ENCODE assay signal across 8 cellular contexts in the genomic region with DNA sequence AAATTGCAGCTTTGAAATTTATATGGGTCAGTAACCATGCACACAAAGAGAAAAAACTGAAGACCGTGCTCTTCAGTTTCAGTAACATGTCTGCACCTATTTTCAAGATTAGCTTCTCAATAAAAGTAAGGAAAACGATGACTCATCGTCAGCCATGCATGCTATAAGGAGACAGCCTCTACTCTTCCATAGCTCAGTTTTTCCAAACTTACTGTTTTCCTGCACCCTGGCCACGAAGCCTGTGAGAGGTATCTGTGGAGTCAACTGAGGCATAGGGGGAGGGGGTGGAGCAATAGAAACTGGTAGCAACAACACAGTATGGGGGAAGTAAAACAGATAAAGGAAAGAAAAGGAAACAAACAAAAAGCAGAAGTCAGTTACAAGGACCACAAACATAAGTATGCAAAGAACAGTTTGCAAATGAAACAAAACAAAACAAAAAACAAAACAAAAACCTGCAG. TPM values are rescaled to one million over a fixed set of nuclear protein-coding genes. Genes with fewer than 3 reads are reported as not detected.
A peak's percentile ranks its signal among the peaks of the same experiment; 100 is the strongest.
DNase-seq lines count a peak whose midpoint lies in the region; ATAC-seq, FAIRE-seq and TF ChIP-seq lines count a peak whose summit lies in the region.

No MANE protein-coding gene starts in this region.

- H3K56ac ChIP-seq in IMR-90 (ENCODE audit: extremely low read depth, insufficient read depth, low read length), result no peak overlapping the region

- H3K4me1 ChIP-seq in IMR-90 (ENCODE audit: control insufficient read depth, insufficient read depth, low read length), result peaks cover 3% of the 10 kb centered on the region
- H3K4me1 ChIP-seq in GM12878 (ENCODE audit: control insufficient read depth, insufficient read depth, low read length), result peaks cover 9% of the 10 kb centered on the region; the same call in 1 of the 2 replicates
- peaks cover 0 to 10% (median 0%) of the 10 kb centered on the region in 9 donors for H3K4me1 ChIP-seq in heart right ventricle

- peaks cover 3% of the 10 kb centered on the region; the same call in 1 of the 2 replicates for H3K9me1 ChIP-seq in IMR-90 (ENCODE audit: insufficient read depth, low read length)

- no peak overlapping the region for H2BK20ac ChIP-seq in IMR-90 (ENCODE audit: low read depth, low read length)

- H3K14ac ChIP-seq in IMR-90 (replicated peaks; ENCODE audit: low read depth, low read length), result peak overlapping the region; percentile 53; the same call in 1 of the 2 replicates

- peak; percentile 86 for ATAC-seq in GM21737 (IDR thresholded peaks at IDR 0.05; ENCODE audit: unreplicated experiment)
- ATAC-seq in IMR-90 (ENCODE audit: low read depth), result no peak; the same call in 1 of the 2 replicates
- peak; percentile 98 for ATAC-seq in GM12878
- peak; percentile 90 for ATAC-seq in stimulated activated memory B cell treated with anti-CD40 and anti-IgM and Interleukin-4, amounts not matched to agents 10 μg/mL and 1 μg/mL and 100 μg/mL, for 72 hours
- ATAC-seq in heart right ventricle, result no peak

- H2AK9ac ChIP-seq in IMR-90 (replicated peaks; ENCODE audit: low read depth, low read length, poor library complexity), result peak overlapping the region; percentile 21

- H3K27ac ChIP-seq in IMR-90 (ENCODE audit: insufficient read depth, low read length) (peak overlapping the region; percentile 81; the same call in 1 of the 2 replicates), GM12878 (ENCODE audit: control insufficient read depth, insufficient read depth) (peak overlapping the region; percentile 49), heart right ventricle (peak overlapping the region in 1 of 10 donors; percentile 45)

- POLR2A ChIA-PET in IMR-90 (lab: Charles Lee; ENCODE audit: unreplicated experiment) (no interaction called here), GM12878 (lab: Charles Lee) (interaction anchor here (0.5 to 3.2 kb wide), 6 partner anchors 9 to 101 kb away, joined by 3 to 15 read pairs (median 4); no protein-coding TSS in a partner anchor)

- H3K4me2 ChIP-seq in IMR-90 (ENCODE audit: low read depth, low read length) (peak overlapping the region; percentile 38), GM12878 (ENCODE audit: control insufficient read depth, insufficient read depth) (peak overlapping the region; percentile 84)

- no peak for TF ChIP-seq RAD21 in IMR-90 (IDR thresholded peaks at IDR 0.05; ENCODE audit: low read length)
- TF ChIP-seq RAD21 in GM12878 (IDR thresholded peaks at IDR 0.05; ENCODE audit: insufficient read depth, low read depth, low read length), result no peak

- CTCF ChIA-PET in IMR-90 (lab: Yijun Ruan, JAX) (interaction anchor here (1.4 kb wide), 1 partner anchor 106 kb away, joined by 3 read pairs; no protein-coding TSS in a partner anchor), GM12878 (lab: Yijun Ruan, JAX) (interaction anchor here (0.7 to 3.6 kb wide), 11 partner anchors 15 to 126 kb away, joined by 3 to 21 read pairs (median 5); no protein-coding TSS in a partner anchor)

- WGBS in IMR-90 (ENCODE audit: extremely low coverage in 2 of 2, insufficient read length in 1 of 2), 2 experiments, result no CpG with 5 or more reads among the region's 4 CpGs
- WGBS in GM12878 (ENCODE audit: insufficient coverage, insufficient replicate concordance, low lambda C conversion rate, missing lambda C conversion rate), result 0% methylated on average over 4 of the region's 4 CpGs
- 78 to 85% methylated on average over 4 of the region's 4 CpGs for WGBS in heart right ventricle, 2 donors

- H4K5ac ChIP-seq in IMR-90 (ENCODE audit: low read depth, low read length), result peak overlapping the region; percentile 59; the same call in 1 of the 2 replicates

- H3K4ac ChIP-seq in IMR-90 (ENCODE audit: low read depth, low read length), result no peak overlapping the region

- H3K23ac ChIP-seq in IMR-90 (ENCODE audit: low read depth, low read length), result no peak overlapping the region; the same call in 1 of the 2 replicates

- H3K4me3 ChIP-seq in IMR-90 (ENCODE audit: insufficient read depth, low read depth, low read length) (no peak overlapping the region), GM12878 (peak overlapping the region; percentile 55; the same call in 1 of the 2 replicates), heart right ventricle (no peak overlapping the region)

- TF ChIP-seq CTCF in GM10266 (IDR thresholded peaks at IDR 0.05; ENCODE audit: control insufficient read depth, insufficient read depth, low read depth, missing control alignments) (no peak), IMR-90 (conservative IDR thresholded peaks at IDR 0.05; ENCODE audit: low read depth, low read length) (no peak), GM12878 (IDR thresholded peaks at IDR 0.05 in 2 of 3, conservative IDR thresholded peaks at IDR 0.05 in 1 of 3; ENCODE audit: control insufficient read depth in 2 of 3, extremely low read depth in 1 of 3, insufficient read depth in 1 of 3, low read depth in 3 of 3, low read length in 3 of 3) (no peak), heart right ventricle (IDR thresholded peaks at IDR 0.05) (no peak)

- no peaks in the 10 kb centered on the region for H3K27me3 ChIP-seq in IMR-90 (ENCODE audit: control insufficient read depth, insufficient read depth, low read length)
- no peaks in the 10 kb centered on the region for H3K27me3 ChIP-seq in GM12878 (replicated peaks in 1 of 2; ENCODE audit: control insufficient read depth in 2 of 2, insufficient read depth in 2 of 2, low read length in 1 of 2)
- no peaks in the 10 kb centered on the region for H3K27me3 ChIP-seq in heart right ventricle

- H3K27ac Mint-ChIP-seq in stimulated activated memory B cell treated with anti-CD40 and anti-IgM and Interleukin-4, amounts not matched to agents 10 μg/mL and 1 μg/mL and 100 μg/mL, for 72 hours, result peak overlapping the region; percentile 36

- TF ChIP-seq POLR2A in IMR-90 (IDR thresholded peaks at IDR 0.05; ENCODE audit: low read depth, low read length), result no peak
- TF ChIP-seq POLR2A in GM12878 (IDR thresholded peaks at IDR 0.05; ENCODE audit: low read depth, low read length), result no peak

- peaks cover 0 to 13% of the 10 kb centered on the region in 2 experiments; a peak in 1 of 4 replicates for H3K79me1 ChIP-seq in IMR-90 (ENCODE audit: low read depth in 1 of 2, low read length in 2 of 2)

- H3K36me3 ChIP-seq in IMR-90 (ENCODE audit: control insufficient read depth, insufficient read depth, low read length), result peaks cover 3% of the 10 kb centered on the region; the same call in 1 of the 2 replicates
- H3K36me3 ChIP-seq in GM12878 (ENCODE audit: control insufficient read depth in 2 of 2, insufficient read depth in 2 of 2, low read length in 1 of 2), result peaks cover 0 to 16% of the 10 kb centered on the region in 2 experiments; a peak in 1 of 4 replicates
- H3K36me3 ChIP-seq in heart right ventricle, result peaks cover 0 to 72% (median 0%) of the 10 kb centered on the region in 9 donors

- H3K9me3 ChIP-seq in IMR-90 (ENCODE audit: control insufficient read depth, insufficient read depth, low read length), result no peaks in the 10 kb centered on the region
- H3K9me3 ChIP-seq in GM12878 (replicated peaks; ENCODE audit: control insufficient read depth, insufficient read depth, low read length), result no peaks in the 10 kb centered on the region
- H3K9me3 ChIP-seq in heart right ventricle, result no peaks in the 10 kb centered on the region

- peak overlapping the region; percentile 61; the same call in 1 of the 2 replicates for H3K18ac ChIP-seq in IMR-90 (ENCODE audit: low read depth, low read length)

- H4K91ac ChIP-seq in IMR-90 (ENCODE audit: insufficient read depth, low read depth, low read length), result no peak overlapping the region

- in situ Hi-C loops in IMR-90 (cut with MboI; ENCODE audit: low sequenced_read_pairs) (no loop called here), GM12878 (cut with MboI) (no loop called here)

- peak overlapping the region in 1 of 2 experiments; percentile 2; a peak in 1 of 4 replicates for H4K8ac ChIP-seq in IMR-90 (ENCODE audit: low read depth in 2 of 2, low read length in 2 of 2)

- intact Hi-C loops in IMR-90 (cut with micrococcal nuclease) (no loop called here), GM12878 (cut with micrococcal nuclease; ENCODE audit: unreplicated experiment) (loop anchor here (5.0 kb wide), 1 partner anchor 102 kb away; no protein-coding TSS in a partner anchor), heart right ventricle (cut with DNase I) (no loop called here)

- peak overlapping the region; percentile 24 for H3K4me3 Mint-ChIP-seq in stimulated activated memory B cell treated with anti-CD40 and anti-IgM and Interleukin-4, amounts not matched to agents 10 μg/mL and 1 μg/mL and 100 μg/mL, for 72 hours

- H2BK120ac ChIP-seq in IMR-90 (ENCODE audit: low read depth, low read length), result no peak overlapping the region

- peak overlapping the region; percentile 59 for H2BK5ac ChIP-seq in IMR-90 (ENCODE audit: low read depth, low read length, poor library complexity, severe bottlenecking)

- H2AFZ ChIP-seq in IMR-90 (replicated peaks; ENCODE audit: low read length, poor library complexity), result peak overlapping the region; percentile 46
- H2AFZ ChIP-seq in GM12878 (ENCODE audit: control insufficient read depth, low read depth, low read length), result peak overlapping the region; percentile 24; the same call in 1 of the 2 replicates

- H2AK5ac ChIP-seq in IMR-90 (ENCODE audit: low read depth, low read length), result no peak overlapping the region

- no peaks in the 10 kb centered on the region for H3K9me3 Mint-ChIP-seq in stimulated activated memory B cell treated with anti-CD40 and anti-IgM and Interleukin-4, amounts not matched to agents 10 μg/mL and 1 μg/mL and 100 μg/mL, for 72 hours

- FAIRE-seq in GM12878 (lab: Jason Lieb, UNC), result peak; percentile 85

- RAD21 ChIA-PET in GM12878 (lab: Charles Lee; ENCODE audit: unreplicated experiment), result interaction anchor here (0.7 to 2.1 kb wide), 9 partner anchors 10 to 125 kb away, joined by 3 to 9 read pairs (median 6); no protein-coding TSS in a partner anchor

- TF ChIP-seq EP300 in GM12878 (IDR thresholded peaks at IDR 0.05; ENCODE audit: borderline replicate concordance in 1 of 2, control insufficient read depth in 1 of 2, low read depth in 2 of 2, low read length in 2 of 2), result peak in 1 of 2 experiments; percentile 22; a peak in 1 of 4 replicates

- no peaks in the 10 kb centered on the region for H4K20me1 ChIP-seq in IMR-90 (ENCODE audit: insufficient read depth, low read length)
- no peaks in the 10 kb centered on the region for H4K20me1 ChIP-seq in GM12878 (ENCODE audit: control insufficient read depth, insufficient read depth)

- BruUV-seq in IMR-90 (replicated peaks; lab: Mats Ljungman, UMichigan) (no TSS peak), GM12878 (replicated peaks; lab: Mats Ljungman, UMichigan) (no TSS peak)

- SMC1A ChIA-PET in GM12878 (lab: Charles Lee; ENCODE audit: uncharacterized antibody, unreplicated experiment), result interaction anchor here (0.8 to 3.4 kb wide), 18 partner anchors 9 to 252 kb away, joined by 3 to 20 read pairs (median 4); no protein-coding TSS in a partner anchor

- dilution Hi-C loops in IMR-90 (cut with HindIII; ENCODE audit: low sequenced_read_pairs, unreplicated experiment), result no loop called here

- H3K9ac ChIP-seq in IMR-90 (ENCODE audit: low read depth, low read length), result no peak overlapping the region
- H3K9ac ChIP-seq in GM12878 (ENCODE audit: control insufficient read depth, insufficient read depth, low read length), result no peak overlapping the region

- H3K27me3 Mint-ChIP-seq in stimulated activated memory B cell treated with anti-CD40 and anti-IgM and Interleukin-4, amounts not matched to agents 10 μg/mL and 1 μg/mL and 100 μg/mL, for 72 hours, result no peaks in the 10 kb centered on the region

- peaks cover 7% of the 10 kb centered on the region for H3K4me1 Mint-ChIP-seq in stimulated activated memory B cell treated with anti-CD40 and anti-IgM and Interleukin-4, amounts not matched to agents 10 μg/mL and 1 μg/mL and 100 μg/mL, for 72 hours

- no peak overlapping the region for H2BK15ac ChIP-seq in IMR-90 (ENCODE audit: low read depth, low read length)

- DNase-seq in GM10266 (ENCODE audit: extremely low spot score) (peak; percentile 35), IMR-90 (peak; percentile 65), GM12878 (ENCODE audit: low read depth, low spot score) (peak; percentile 67), heart right ventricle (no peak), NCI-H128 (lab: John Stamatoyannopoulos, UW; ENCODE audit: unreplicated experiment) (no peak), NCI-H1694 (lab: John Stamatoyannopoulos, UW) (no peak)

- peaks cover 2% of the 10 kb centered on the region for H3K79me2 ChIP-seq in GM12878 (ENCODE audit: control insufficient read depth, insufficient read depth, low read length)

- peaks cover 36% of the 10 kb centered on the region for H3K36me3 Mint-ChIP-seq in stimulated activated memory B cell treated with anti-CD40 and anti-IgM and Interleukin-4, amounts not matched to agents 10 μg/mL and 1 μg/mL and 100 μg/mL, for 72 hours

RNA-seq across cellular contexts. Expression of a gene that starts 58.0 kb away (rescaled TPM):
- total RNA-seq in IMR-90 (2012; rRNA removed), result 9.7 and 11.1 TPM in 2 replicates
- polyA plus RNA-seq in IMR-90 (2012; rRNA removed), result 10.3 and 13.2 TPM in 2 replicates
- polyA plus RNA-seq in IMR-90 (2012; cell fraction: cytosol; rRNA removed), result 2.6 and 7.7 TPM in 2 replicates
- 2.8 and 10.5 TPM in 2 replicates for polyA plus RNA-seq in IMR-90 (2012; cell fraction: nucleus; rRNA removed; ENCODE audit: low replicate concordance)
- total RNA-seq in GM12878 (2013; cell fraction: nucleolus; rRNA removed), result 35.8 and 37.0 TPM in 2 replicates
- total RNA-seq in GM12878 (2014; rRNA removed), result 33.6 and 38.2 TPM in 2 replicates
- 26.6 and 30.1 TPM in 2 replicates for total RNA-seq in GM12878 (2014; rRNA removed; fragmentation: Illumina TruSeq; extraction: Trizol)
- 23.9 and 25.4 TPM in 2 replicates for total RNA-seq in GM12878 (2021)
- 11.2 TPM for polyA plus RNA-seq in GM12878 (2011; ENCODE audit: low read depth)
- 46.4 and 47.9 TPM in 2 replicates for polyA plus RNA-seq in GM12878 (2011; rRNA removed)
- polyA plus RNA-seq in GM12878 (2011; cell fraction: cytosol; rRNA removed), result 29.2 and 30.5 TPM in 2 replicates
- 47.3 and 62.4 TPM in 2 replicates for polyA plus RNA-seq in GM12878 (2011; cell fraction: nucleus; rRNA removed)
- 9.5 and 10.3 TPM in 2 replicates for polyA plus RNA-seq in GM12878 (2012)
- 38.2 and 50.6 TPM in 2 replicates for polyA plus RNA-seq in GM12878 (2014; fragmentation: Illumina TruSeq; extraction: Trizol)
- 10 to 100 TPM; 12.2 to 23.5 TPM for polyA plus RNA-seq in GM12878 (2014; fragmentation: Nextera tagmentation; extraction: Ambion mirVana)
- polyA plus RNA-seq in GM12878 (2014; rRNA removed), result 40.0 and 45.9 TPM in 2 replicates
- polyA plus RNA-seq in GM12878 (2016; fragmentation: Nextera tagmentation; extraction: Ambion mirVana), result 10 to 100 TPM; 41.0 to 48.2 TPM
- polyA minus RNA-seq in GM12878 (2011; rRNA and poly(A)+ RNA removed), result 34.1 and 36.5 TPM in 2 replicates
- polyA minus RNA-seq in GM12878 (2011; cell fraction: cytosol; rRNA and poly(A)+ RNA removed), result 9.5 and 10.4 TPM in 2 replicates
- polyA minus RNA-seq in GM12878 (2011; cell fraction: nucleus; rRNA and poly(A)+ RNA removed), result 18.0 and 26.7 TPM in 2 replicates
- total RNA-seq in heart right ventricle, result 1 to 10 TPM; 3.7 to 7.2 (median 5.3) TPM
- polyA plus RNA-seq in heart right ventricle, result 10 to 100 TPM; 10.4 to 10.5 TPM

Comparison
In these comparisons a context has a peak if more than half of its experiments do, and no peak if none do; other contexts are left out.
1. DNase-seq: peak in GM10266 (single experiment), IMR-90 (single experiment) and GM12878 (single experiment); none in heart right ventricle (0 of 2), NCI-H128 (single experiment) and NCI-H1694 (single experiment).
2. ATAC-seq: peak in GM21737 (single experiment), GM12878 (single experiment) and stimulated activated memory B cell treated with anti-CD40 and anti-IgM and Interleukin-4, amounts not matched to agents 10 μg/mL and 1 μg/mL and 100 μg/mL, for 72 hours (single experiment); none in IMR-90 (single experiment) and heart right ventricle (0 of 8).